In genomic region chr17:82870541-82870940, GRCh38 we compare ENCODE assay signal across 19 cellular contexts. TPM values are rescaled to one million over a fixed set of nuclear protein-coding genes. Genes with fewer than 3 reads are reported as not detected.
DNase-seq lines count a peak whose midpoint lies in the region; ATAC-seq and TF ChIP-seq lines count a peak whose summit lies in the region.
"Had no signal": no experiment of that assay in that cellular context is flagged by ENCODE, and none has a peak within 500 bp of the region (broad histone marks: within the 10 kb centered on the region; RNA-seq: fewer than 3 reads in every experiment).

No MANE protein-coding gene starts in this region.

- POLR2A ChIA-PET in activated B cell treated with CpG ODN at 0.5 μM for 24 hours (lab: Charles Lee): interaction anchor here (0.6 to 3.4 kb wide), 11 partner anchors 10 to 329 kb away, joined by 3 to 42 read pairs (median 5); no protein-coding TSS in a partner anchor

- no peaks in the 10 kb centered on the region for H3K9me3 Mint-ChIP-seq in stimulated activated naive CD8-positive, alpha-beta T cell treated with anti-CD3 and anti-CD28 coated beads, Interleukin-15, Interleukin-2, amounts not matched to agents 100 ng/mL and 50 ng/mL, for 24 hours
- no peaks in the 10 kb centered on the region for H3K9me3 Mint-ChIP-seq in stimulated activated naive CD8-positive, alpha-beta T cell treated with anti-CD3 and anti-CD28 coated beads, Interleukin-15, amount 100 ng/mL, for 72 hours
- no peaks in the 10 kb centered on the region for H3K9me3 Mint-ChIP-seq in activated B cell treated with CpG ODN at 0.5 μM for 24 hours
- H3K9me3 Mint-ChIP-seq in nephron progenitor cell: no peaks in the 10 kb centered on the region
- H3K9me3 Mint-ChIP-seq: activated T-helper 17 cell treated with anti-CD3 and anti-CD28 coated beads, Interleukin-2, amount 50 U/mL, for 72 hours; natural killer cell treated with Interleukin-12 subunit alpha and Interleukin-12 subunit beta and Interleukin-15 and Interleukin-18, amount 100 ng/mL, for 72 hours had no signal

- no peak for DNase-seq in stimulated activated naive CD8-positive, alpha-beta T cell treated with anti-CD3 and anti-CD28 coated beads, Interleukin-15, amount 100 ng/mL, for 72 hours
- DNase-seq in activated B cell treated with CpG ODN at 0.5 μM for 24 hours (no peak), nephron progenitor cell (no peak), NCI-H524 treated with DMSO at 0.1 percent for 48 hours (lab: John Stamatoyannopoulos, UW) (no peak), NCI-H774 (lab: John Stamatoyannopoulos, UW) (no peak), DMS114 treated with DMSO at 0.1 percent for 48 hours (lab: John Stamatoyannopoulos, UW; ENCODE audit: unreplicated experiment) (no peak)
- no peak for DNase-seq in stimulated activated CD4-positive, alpha-beta T cell treated with anti-CD3 and anti-CD28 coated beads, Interleukin-15, amount 100 ng/mL, for 24 hours
- DNase-seq: activated CD8-positive, alpha-beta memory T cell treated with anti-CD3 and anti-CD28 coated beads for 24 hours; brain microvascular endothelial cell; COR-L47; Karpas-422; NCI-H1048; NCI-H1930; stimulated activated CD4-positive, alpha-beta T cell treated with anti-CD3 and anti-CD28 coated beads, Interleukin-4, amount 100 ng/mL, for 24 hours had no signal

- peak overlapping the region; percentile 16 for H3K27ac Mint-ChIP-seq in stimulated activated naive CD8-positive, alpha-beta T cell treated with anti-CD3 and anti-CD28 coated beads, Interleukin-15, Interleukin-2, amounts not matched to agents 100 ng/mL and 50 ng/mL, for 24 hours
- H3K27ac Mint-ChIP-seq in stimulated activated naive CD8-positive, alpha-beta T cell treated with anti-CD3 and anti-CD28 coated beads, Interleukin-15, amount 100 ng/mL, for 72 hours: no peak overlapping the region
- H3K27ac Mint-ChIP-seq in activated B cell treated with CpG ODN at 0.5 μM for 24 hours (peak overlapping the region; percentile 91), nephron progenitor cell (peak overlapping the region; percentile 94)
- H3K27ac Mint-ChIP-seq: activated T-helper 17 cell treated with anti-CD3 and anti-CD28 coated beads, Interleukin-2, amount 50 U/mL, for 72 hours; natural killer cell treated with Interleukin-12 subunit alpha and Interleukin-12 subunit beta and Interleukin-15 and Interleukin-18, amount 100 ng/mL, for 72 hours had no signal

- H3K27me3 Mint-ChIP-seq in stimulated activated naive CD8-positive, alpha-beta T cell treated with anti-CD3 and anti-CD28 coated beads, Interleukin-15, Interleukin-2, amounts not matched to agents 100 ng/mL and 50 ng/mL, for 24 hours: no peaks in the 10 kb centered on the region
- no peaks in the 10 kb centered on the region for H3K27me3 Mint-ChIP-seq in stimulated activated naive CD8-positive, alpha-beta T cell treated with anti-CD3 and anti-CD28 coated beads, Interleukin-15, amount 100 ng/mL, for 72 hours
- H3K27me3 Mint-ChIP-seq in activated B cell treated with CpG ODN at 0.5 μM for 24 hours (peaks cover 3% of the 10 kb centered on the region), nephron progenitor cell (ENCODE audit: low read depth, poor library complexity) (no peaks in the 10 kb centered on the region)
- H3K27me3 Mint-ChIP-seq: activated T-helper 17 cell treated with anti-CD3 and anti-CD28 coated beads, Interleukin-2, amount 50 U/mL, for 72 hours; natural killer cell treated with Interleukin-12 subunit alpha and Interleukin-12 subunit beta and Interleukin-15 and Interleukin-18, amount 100 ng/mL, for 72 hours had no signal

- TF ChIP-seq CTCF in activated B cell treated with CpG ODN at 0.5 μM for 24 hours (IDR thresholded peaks at IDR 0.05) (no peak), nephron progenitor cell (IDR thresholded peaks at IDR 0.05) (no peak)

- no peak overlapping the region for H3K4me3 Mint-ChIP-seq in stimulated activated naive CD8-positive, alpha-beta T cell treated with anti-CD3 and anti-CD28 coated beads, Interleukin-15, Interleukin-2, amounts not matched to agents 100 ng/mL and 50 ng/mL, for 24 hours
- no peak overlapping the region for H3K4me3 Mint-ChIP-seq in stimulated activated naive CD8-positive, alpha-beta T cell treated with anti-CD3 and anti-CD28 coated beads, Interleukin-15, amount 100 ng/mL, for 72 hours
- H3K4me3 Mint-ChIP-seq in activated B cell treated with CpG ODN at 0.5 μM for 24 hours (peak overlapping the region; percentile 75), nephron progenitor cell (no peak overlapping the region)
- H3K4me3 Mint-ChIP-seq: activated T-helper 17 cell treated with anti-CD3 and anti-CD28 coated beads, Interleukin-2, amount 50 U/mL, for 72 hours; natural killer cell treated with Interleukin-12 subunit alpha and Interleukin-12 subunit beta and Interleukin-15 and Interleukin-18, amount 100 ng/mL, for 72 hours had no signal

- H3K4me1 Mint-ChIP-seq in stimulated activated naive CD8-positive, alpha-beta T cell treated with anti-CD3 and anti-CD28 coated beads, Interleukin-15, Interleukin-2, amounts not matched to agents 100 ng/mL and 50 ng/mL, for 24 hours (ENCODE audit: low read depth): peaks cover 65% of the 10 kb centered on the region
- H3K4me1 Mint-ChIP-seq in stimulated activated naive CD8-positive, alpha-beta T cell treated with anti-CD3 and anti-CD28 coated beads, Interleukin-15, amount 100 ng/mL, for 72 hours: peaks cover 58% of the 10 kb centered on the region
- H3K4me1 Mint-ChIP-seq in activated B cell treated with CpG ODN at 0.5 μM for 24 hours (peaks cover 69% of the 10 kb centered on the region), nephron progenitor cell (peaks cover 51% of the 10 kb centered on the region)

- CTCF ChIA-PET in activated B cell treated with CpG ODN at 0.5 μM for 24 hours (lab: Charles Lee): interaction anchor here (0.7 to 2.4 kb wide), 7 partner anchors 10 to 89 kb away, joined by 3 to 12 read pairs (median 6); no protein-coding TSS in a partner anchor

- ATAC-seq in stimulated activated naive CD8-positive, alpha-beta T cell treated with anti-CD3 and anti-CD28 coated beads, Interleukin-15, amount 100 ng/mL, for 72 hours: no peak
- no peak for ATAC-seq in activated B cell treated with CpG ODN at 0.5 μM for 24 hours (ENCODE audit: low read depth)
- ATAC-seq: natural killer cell treated with Interleukin-12 subunit alpha and Interleukin-12 subunit beta and Interleukin-15 and Interleukin-18, amount 100 ng/mL, for 72 hours had no signal

- H3K36me3 Mint-ChIP-seq in stimulated activated naive CD8-positive, alpha-beta T cell treated with anti-CD3 and anti-CD28 coated beads, Interleukin-15, Interleukin-2, amounts not matched to agents 100 ng/mL and 50 ng/mL, for 24 hours (ENCODE audit: low read depth): peaks cover 24% of the 10 kb centered on the region
- H3K36me3 Mint-ChIP-seq in activated B cell treated with CpG ODN at 0.5 μM for 24 hours (ENCODE audit: low read depth): peaks cover 6% of the 10 kb centered on the region
- peaks cover 21% of the 10 kb centered on the region for H3K36me3 Mint-ChIP-seq in nephron progenitor cell (ENCODE audit: low read depth)
- H3K36me3 Mint-ChIP-seq: natural killer cell treated with Interleukin-12 subunit alpha and Interleukin-12 subunit beta and Interleukin-15 and Interleukin-18, amount 100 ng/mL, for 72 hours had no signal

- intact Hi-C loops in activated B cell treated with CpG ODN at 0.5 μM for 24 hours (cut with micrococcal nuclease): loop anchor here (2.0 to 10.0 kb wide), 5 partner anchors 14 to 182 kb away; no protein-coding TSS in a partner anchor

RNA-seq across cellular contexts. Expression of gene ZNF750, which starts 30.7 kb away (rescaled TPM):
- total RNA-seq in activated B cell treated with CpG ODN at 0.5 μM for 24 hours: not detected in 2 replicates
- total RNA-seq: activated T-helper 17 cell treated with anti-CD3 and anti-CD28 coated beads, Interleukin-2, amount 50 U/mL, for 72 hours; H1; natural killer cell treated with Interleukin-12 subunit alpha and Interleukin-12 subunit beta and Interleukin-15 and Interleukin-18, amount 100 ng/mL, for 72 hours; temporal lobe had no signal

Comparison
In these comparisons a context has a peak if more than half of its experiments do, and no peak if none do; other contexts are left out.
1. H3K27ac Mint-ChIP-seq: peak in stimulated activated naive CD8-positive, alpha-beta T cell treated with anti-CD3 and anti-CD28 coated beads, Interleukin-15, Interleukin-2, amounts not matched to agents 100 ng/mL and 50 ng/mL, for 24 hours (single experiment), activated B cell treated with CpG ODN at 0.5 μM for 24 hours (single experiment) and nephron progenitor cell (single experiment); none in stimulated activated naive CD8-positive, alpha-beta T cell treated with anti-CD3 and anti-CD28 coated beads, Interleukin-15, amount 100 ng/mL, for 72 hours (0 of 2).